8 cellular contexts compared by ENCODE assay signal in the genomic region with DNA sequence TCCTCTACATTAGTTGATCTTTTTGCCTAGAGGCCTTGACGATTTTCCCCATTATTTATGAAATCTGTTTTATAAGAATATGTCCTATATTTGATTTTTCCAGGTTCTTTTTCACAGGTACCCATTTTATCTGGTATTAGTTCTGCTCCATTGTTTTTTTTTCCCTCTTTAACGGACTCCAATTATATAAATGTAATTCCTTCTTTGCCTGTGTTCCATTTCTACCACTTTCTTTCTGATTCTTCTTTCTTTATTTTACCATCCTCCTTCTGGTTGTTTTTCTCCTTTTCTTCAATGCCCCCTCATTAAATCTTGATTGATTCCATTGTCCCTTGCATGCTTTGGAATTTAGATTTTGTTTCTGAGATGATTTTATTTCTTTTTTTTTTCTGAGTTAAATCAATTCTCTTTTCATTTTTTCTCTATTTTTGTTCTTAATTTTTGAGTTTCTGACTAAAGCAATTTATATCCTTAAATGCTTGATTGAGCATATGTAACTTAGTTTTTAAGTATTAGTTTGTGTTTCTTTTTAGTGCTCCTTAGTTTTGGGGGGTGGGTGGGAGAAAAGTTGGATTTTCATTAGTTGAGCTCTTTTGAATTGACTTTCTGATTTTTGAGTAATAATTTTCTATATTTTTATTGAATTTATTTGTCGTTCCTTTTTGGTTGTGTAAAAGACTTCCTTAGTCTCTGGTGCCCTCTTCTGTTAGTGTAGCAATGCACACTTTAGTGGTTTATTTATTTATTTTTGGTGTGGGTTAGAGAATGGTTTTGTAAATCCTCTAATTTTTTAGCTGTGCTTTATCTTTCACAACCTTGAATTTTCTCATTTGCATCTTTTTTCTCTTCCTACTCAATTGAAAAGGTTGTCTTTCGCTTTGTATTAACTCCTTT.
A peak's percentile ranks its signal among the peaks of the same experiment; 100 is the strongest.
DNase-seq lines count a peak whose midpoint lies in the region; ATAC-seq and TF ChIP-seq lines count a peak whose summit lies in the region.

No MANE protein-coding gene starts in this region.

- 82 to 86% (median 84%) methylated on average over 4 of the region's 4 CpGs for WGBS in heart left ventricle, 4 donors
- 85 to 91% methylated on average over 4 of the region's 4 CpGs for WGBS in upper lobe of left lung, 2 donors

- no peaks in the 10 kb centered on the region for H3K79me2 ChIP-seq in OCI-LY1 (ENCODE audit: insufficient read depth, low read length)

- no peaks in the 10 kb centered on the region for H4K20me1 ChIP-seq in OCI-LY1 (ENCODE audit: insufficient read depth, low read length)

- H3K9me3 Mint-ChIP-seq in activated T-helper 1 cell treated with anti-CD3 and anti-CD28 coated beads, Interleukin-12 subunit alpha, Interleukin-12 subunit beta, Interleukin-2, Interleukin-4 antibody, amounts not matched to agents 30 ng/mL and 10 ng/mL and 1 ng/mL, durations not matched to agents 14 hours and 24 hours and 36 hours: no peaks in the 10 kb centered on the region

- no peak overlapping the region for H3K9ac ChIP-seq in OCI-LY1 (ENCODE audit: low read length)

- intact Hi-C loops in heart left ventricle (cut with DNase I): loop anchor here (2.0 to 10.0 kb wide), 9 partner anchors 140 to 347 kb away; partner anchors contain the start of genes FARS2 (in 1 of the 10) and LYRM4 (in 1 of the 10)
- intact Hi-C loops in activated T-helper 1 cell treated with anti-CD3 and anti-CD28 coated beads, Interleukin-12 subunit alpha, Interleukin-12 subunit beta, Interleukin-2, Interleukin-4 antibody, amounts not matched to agents 30 ng/mL and 10 ng/mL and 1 ng/mL, durations not matched to agents 14 hours and 24 hours and 36 hours (cut with micrococcal nuclease): loop anchor here (1.0 kb wide), 1 partner anchor 259 kb away; no protein-coding TSS in a partner anchor

- H3K27me3 ChIP-seq in heart left ventricle: no peaks in the 10 kb centered on the region
- no peaks in the 10 kb centered on the region for H3K27me3 ChIP-seq in right atrium auricular region
- H3K27me3 ChIP-seq in OCI-LY1 (ENCODE audit: insufficient read depth, low read length): no peaks in the 10 kb centered on the region
- H3K27me3 ChIP-seq in upper lobe of left lung: no peaks in the 10 kb centered on the region

- ATAC-seq in heart left ventricle (no peak), upper lobe of left lung (ENCODE audit: low FRiP score in 2 of 2) (no peak), HG03469 (IDR thresholded peaks at IDR 0.05; ENCODE audit: unreplicated experiment) (no peak)

- H3K4me1 ChIP-seq in heart left ventricle (peaks cover 0 to 8% (median 0%) of the 10 kb centered on the region in 12 donors), right atrium auricular region (no peaks in the 10 kb centered on the region), OCI-LY1 (ENCODE audit: insufficient read depth, low read length, severe bottlenecking) (peaks cover 10% of the 10 kb centered on the region), upper lobe of left lung (no peaks in the 10 kb centered on the region)

- H3K4me3 ChIP-seq in heart left ventricle (no peak overlapping the region), right atrium auricular region (no peak overlapping the region), OCI-LY1 (ENCODE audit: low read depth, low read length, poor library complexity, severe bottlenecking) (no peak overlapping the region), upper lobe of left lung (no peak overlapping the region)

- peaks cover 2% of the 10 kb centered on the region for H3K36me3 Mint-ChIP-seq in activated T-helper 1 cell treated with anti-CD3 and anti-CD28 coated beads, Interleukin-12 subunit alpha, Interleukin-12 subunit beta, Interleukin-2, Interleukin-4 antibody, amounts not matched to agents 30 ng/mL and 10 ng/mL and 1 ng/mL, durations not matched to agents 14 hours and 24 hours and 36 hours (ENCODE audit: low read depth)

- H3K9me3 ChIP-seq in heart left ventricle: peaks cover 0 to 13% (median 0%) of the 10 kb centered on the region in 12 donors
- peaks cover 0 to 8% of the 10 kb centered on the region in 2 donors for H3K9me3 ChIP-seq in right atrium auricular region
- no peaks in the 10 kb centered on the region for H3K9me3 ChIP-seq in OCI-LY1 (ENCODE audit: low read length)
- H3K9me3 ChIP-seq in upper lobe of left lung: no peaks in the 10 kb centered on the region

- no peak overlapping the region for H3K4me3 Mint-ChIP-seq in activated T-helper 1 cell treated with anti-CD3 and anti-CD28 coated beads, Interleukin-12 subunit alpha, Interleukin-12 subunit beta, Interleukin-2, Interleukin-4 antibody, amounts not matched to agents 30 ng/mL and 10 ng/mL and 1 ng/mL, durations not matched to agents 14 hours and 24 hours and 36 hours

- peak; percentile 25 to 66 (median 50) for TF ChIP-seq CTCF in heart left ventricle (IDR thresholded peaks at IDR 0.05)
- TF ChIP-seq CTCF in right atrium auricular region (IDR thresholded peaks at IDR 0.05): peak in 1 of 2 donors; percentile 57
- TF ChIP-seq CTCF in OCI-LY1 (IDR thresholded peaks at IDR 0.05; ENCODE audit: low read length): peak; percentile 66
- TF ChIP-seq CTCF in upper lobe of left lung (IDR thresholded peaks at IDR 0.05): peak in 4 of 6 experiments; percentile 11 to 29 (median 22)

- no peak overlapping the region for H3K27ac Mint-ChIP-seq in activated T-helper 1 cell treated with anti-CD3 and anti-CD28 coated beads, Interleukin-12 subunit alpha, Interleukin-12 subunit beta, Interleukin-2, Interleukin-4 antibody, amounts not matched to agents 30 ng/mL and 10 ng/mL and 1 ng/mL, durations not matched to agents 14 hours and 24 hours and 36 hours

- no peak overlapping the region for H3K27ac ChIP-seq in heart left ventricle
- no peak overlapping the region for H3K27ac ChIP-seq in right atrium auricular region
- H3K27ac ChIP-seq in OCI-LY1 (ENCODE audit: low read depth, low read length, poor library complexity, severe bottlenecking): no peak overlapping the region
- peak overlapping the region; percentile 34 for H3K27ac ChIP-seq in epithelial cell of prostate
- H3K27ac ChIP-seq in upper lobe of left lung: peak overlapping the region in 1 of 4 donors; percentile 39

- TF ChIP-seq POLR2A in heart left ventricle (IDR thresholded peaks at IDR 0.05) (no peak), upper lobe of left lung (IDR thresholded peaks at IDR 0.05) (no peak)

- no peaks in the 10 kb centered on the region for H3K9me2 ChIP-seq in OCI-LY1 (ENCODE audit: low read depth, low read length)

- DNase-seq in heart left ventricle: no peak
- no peak for DNase-seq in right atrium auricular region (ENCODE audit: low spot score)
- no peak for DNase-seq in epithelial cell of prostate (ENCODE audit: low read depth, low spot score)
- DNase-seq in upper lobe of left lung: no peak
- no peak for DNase-seq in DMS79 treated with DMSO at 0.1 percent for 48 hours (lab: John Stamatoyannopoulos, UW)
- DNase-seq in activated T-helper 1 cell treated with anti-CD3 and anti-CD28 coated beads, Interleukin-12 subunit alpha, Interleukin-12 subunit beta, Interleukin-2, Interleukin-4 antibody, amounts not matched to agents 30 ng/mL and 10 ng/mL and 1 ng/mL, durations not matched to agents 14 hours and 24 hours and 36 hours (ENCODE audit: low spot score): no peak

- no peak overlapping the region for H2AFZ ChIP-seq in OCI-LY1 (ENCODE audit: low read length)

- H3F3A ChIP-seq in OCI-LY1 (ENCODE audit: insufficient read depth, low read length): no peaks in the 10 kb centered on the region

- no peaks in the 10 kb centered on the region for H3K27me3 Mint-ChIP-seq in activated T-helper 1 cell treated with anti-CD3 and anti-CD28 coated beads, Interleukin-12 subunit alpha, Interleukin-12 subunit beta, Interleukin-2, Interleukin-4 antibody, amounts not matched to agents 30 ng/mL and 10 ng/mL and 1 ng/mL, durations not matched to agents 14 hours and 24 hours and 36 hours (ENCODE audit: insufficient read depth)

- no peak overlapping the region for H3K4me2 ChIP-seq in OCI-LY1 (ENCODE audit: low read length)

- H3K4me1 Mint-ChIP-seq in activated T-helper 1 cell treated with anti-CD3 and anti-CD28 coated beads, Interleukin-12 subunit alpha, Interleukin-12 subunit beta, Interleukin-2, Interleukin-4 antibody, amounts not matched to agents 30 ng/mL and 10 ng/mL and 1 ng/mL, durations not matched to agents 14 hours and 24 hours and 36 hours (ENCODE audit: low read depth): no peaks in the 10 kb centered on the region

- H3K36me3 ChIP-seq in heart left ventricle (no peaks in the 10 kb centered on the region), right atrium auricular region (no peaks in the 10 kb centered on the region), OCI-LY1 (ENCODE audit: insufficient read depth, low read length) (no peaks in the 10 kb centered on the region), upper lobe of left lung (no peaks in the 10 kb centered on the region)

- no peak for TF ChIP-seq EP300 in upper lobe of left lung (IDR thresholded peaks at IDR 0.05)
